ENCODE assay signal across 32 cellular contexts in genomic region chr1:63864224-63864623, GRCh38.
DNase-seq lines count a peak whose midpoint lies in the region; ATAC-seq, FAIRE-seq and TF ChIP-seq lines count a peak whose summit lies in the region.
"Had no signal": no experiment of that assay in that cellular context is flagged by ENCODE, and none has a peak within 500 bp of the region (broad histone marks: within the 10 kb centered on the region; RNA-seq: fewer than 3 reads in every experiment).

No MANE protein-coding gene starts in this region.

- no peak overlapping the region for H3K4me3 ChIP-seq in breast epithelium
- H3K4me3 ChIP-seq: A549, colonic mucosa, SJCRH30 had no signal

- no peak overlapping the region for H3K27ac ChIP-seq in breast epithelium
- H3K27ac ChIP-seq in foreskin keratinocyte = no peak overlapping the region
- H3K27ac ChIP-seq in substantia nigra (ENCODE audit: low read depth, low read length, poor library complexity, severe bottlenecking) = no peak overlapping the region
- H3K27ac ChIP-seq: A549, colonic mucosa, neutrophil, SJCRH30 had no signal

- TF ChIP-seq CTCF in MCF 10A (IDR thresholded peaks at IDR 0.05; ENCODE audit: unreplicated experiment) (no peak), breast epithelium (IDR thresholded peaks at IDR 0.05) (no peak), foreskin keratinocyte (conservative IDR thresholded peaks at IDR 0.05) (no peak)

- ATAC-seq in foreskin keratinocyte = peak; percentile 93
- no peak for ATAC-seq in HG02884 (IDR thresholded peaks at IDR 0.05; ENCODE audit: unreplicated experiment)
- ATAC-seq: activated naive CD8-positive, alpha-beta T cell treated with anti-CD3 and anti-CD28 coated beads, Interleukin-2, amount 50 U/mL, for 24 hours; Panc1 had no signal

- no TSS peak for BruUV-seq in MCF 10A (replicated peaks; lab: Mats Ljungman, UMichigan)

- H3K4me1 ChIP-seq in breast epithelium (peaks cover 0 to 3% of the 10 kb centered on the region in 2 donors), foreskin keratinocyte (peaks cover 21% of the 10 kb centered on the region)
- H3K4me1 ChIP-seq: colonic mucosa, SJCRH30 had no signal

- no peaks in the 10 kb centered on the region for H3K36me3 Mint-ChIP-seq in MCF 10A (ENCODE audit: insufficient read depth, unreplicated experiment)
- H3K36me3 Mint-ChIP-seq: brain; CD8-positive, alpha-beta memory T cell; memory B cell had no signal

- no peak overlapping the region for H3K27ac Mint-ChIP-seq in MCF 10A (ENCODE audit: low read depth, unreplicated experiment)
- H3K27ac Mint-ChIP-seq: activated naive CD8-positive, alpha-beta T cell treated with anti-CD3 and anti-CD28 coated beads, Interleukin-2, amount 50 U/mL, for 24 hours; B cell; CD8-positive, alpha-beta memory T cell; memory B cell had no signal

- FAIRE-seq in urothelium cell line (lab: Jason Lieb, UNC) = peak; percentile 30
- FAIRE-seq: A549, GM18507, TTC549 had no signal

- H3K9me3 ChIP-seq in breast epithelium = no peaks in the 10 kb centered on the region
- H3K9me3 ChIP-seq: A549, colonic mucosa, neutrophil, SJCRH30 had no signal

- peaks cover 20% of the 10 kb centered on the region for H3K4me1 Mint-ChIP-seq in MCF 10A (ENCODE audit: insufficient read depth, unreplicated experiment)
- H3K4me1 Mint-ChIP-seq: activated naive CD8-positive, alpha-beta T cell treated with anti-CD3 and anti-CD28 coated beads, Interleukin-2, amount 50 U/mL, for 24 hours; B cell; CD8-positive, alpha-beta memory T cell; memory B cell had no signal

- no peaks in the 10 kb centered on the region for H3K9me3 Mint-ChIP-seq in MCF 10A (ENCODE audit: unreplicated experiment)
- H3K9me3 Mint-ChIP-seq: activated naive CD8-positive, alpha-beta T cell treated with anti-CD3 and anti-CD28 coated beads, Interleukin-2, amount 50 U/mL, for 24 hours; brain; memory B cell had no signal

- H3K27me3 ChIP-seq in breast epithelium (no peaks in the 10 kb centered on the region), foreskin keratinocyte (no peaks in the 10 kb centered on the region)
- H3K27me3 ChIP-seq: colonic mucosa, neutrophil, SJCRH30 had no signal

- CTCF ChIA-PET in MCF 10A (lab: Yijun Ruan, JAX) = interaction anchor here (0.7 to 1.4 kb wide), 4 partner anchors 176 to 1242 kb away, joined by 3 to 4 read pairs (median 4); no protein-coding TSS in a partner anchor

- peak; percentile 52 for DNase-seq in MCF 10A (ENCODE audit: unreplicated experiment)
- no peak for DNase-seq in breast epithelium (ENCODE audit: low spot score in 2 of 2)
- DNase-seq in astrocyte of the hippocampus (ENCODE audit: low read depth, low spot score) = peak; percentile 21
- DNase-seq in foreskin keratinocyte = peak; percentile 89 to 95
- peak; percentile 51 for DNase-seq in urothelium cell line (ENCODE audit: low spot score)
- no peak for DNase-seq in putamen (ENCODE audit: low spot score)
- DNase-seq in substantia nigra (lab: John Stamatoyannopoulos, UW) = no peak
- DNase-seq: activated CD4-positive, alpha-beta T cell treated with anti-CD3 and anti-CD28 coated beads for 1 hour; activated CD8-positive, alpha-beta memory T cell treated with anti-CD3 and anti-CD28 coated beads for 24 hours; activated gamma-delta T cell treated with Interleukin-2 at 50 U/mL for 16 hours; activated naive CD8-positive, alpha-beta T cell treated with anti-CD3 and anti-CD28 coated beads, Interleukin-2, amount 50 U/mL, for 24 hours; activated T-cell treated with anti-CD3 and anti-CD28 coated beads, Interleukin-2, amount 50 U/mL, for 1 hour; CD8-positive, alpha-beta memory T cell; colonic mucosa; DMS53; GF-D8; HCEC 1CT; NCI-H1105; NCI-H2029; NCI-H510A; NK-92 treated with Interleukin-12 subunit alpha and Interleukin-12 subunit beta, amount 100 ng/mL, for 24 hours; SJCRH30; T-helper 1 cell had no signal

- H3K36me3 ChIP-seq in breast epithelium = no peaks in the 10 kb centered on the region
- H3K36me3 ChIP-seq: colonic mucosa, neutrophil, SJCRH30 had no signal

- intact Hi-C loops in MCF 10A (cut with micrococcal nuclease) = no loop called here
- intact Hi-C loops in breast epithelium (cut with DNase I; ENCODE audit: low total_unique reads) = loop anchor here (10.0 kb wide), 1 partner anchor 791 kb away; no protein-coding TSS in a partner anchor

- H3K4me3 Mint-ChIP-seq in MCF 10A (ENCODE audit: unreplicated experiment) = no peak overlapping the region
- H3K4me3 Mint-ChIP-seq: activated naive CD8-positive, alpha-beta T cell treated with anti-CD3 and anti-CD28 coated beads, Interleukin-2, amount 50 U/mL, for 24 hours; B cell; CD8-positive, alpha-beta memory T cell; memory B cell had no signal

- TF ChIP-seq POLR2A in breast epithelium (IDR thresholded peaks at IDR 0.05) = no peak

- POLR2A ChIA-PET in MCF 10A (lab: Yijun Ruan, JAX) = interaction anchor here (0.5 to 1.8 kb wide), 7 partner anchors 11 to 179 kb away, joined by 3 to 8 read pairs (median 5); no protein-coding TSS in a partner anchor

- H3K27me3 Mint-ChIP-seq in MCF 10A (ENCODE audit: insufficient read depth, unreplicated experiment) = no peaks in the 10 kb centered on the region
- H3K27me3 Mint-ChIP-seq: activated naive CD8-positive, alpha-beta T cell treated with anti-CD3 and anti-CD28 coated beads, Interleukin-2, amount 50 U/mL, for 24 hours; brain had no signal

Comparison
In these comparisons a context has a peak if more than half of its experiments do, and no peak if none do; other contexts are left out.
1. DNase-seq: peak in MCF 10A (single experiment), astrocyte of the hippocampus (single experiment), foreskin keratinocyte (2 of 2) and urothelium cell line (single experiment); none in breast epithelium (0 of 2), putamen (single experiment) and substantia nigra (0 of 49).